In genomic region chr6:28658475-28659249, GRCh38 we compare ENCODE assay signal across 1 cellular context.
TF ChIP-seq lines count a peak whose summit lies in the region.

No MANE protein-coding gene starts in this region.

TF ChIP-seq in HEK293, 187 proteins besides CTCF, POLR2A, EP300 and RAD21 (continued from another document):
- 0 out of 2 replicates have a peak, but pooled peaks have one; percentile 42 for TF ChIP-seq PRDM10 (tag by site-specific recombination; IDR thresholded peaks at IDR 0.05)
- no peak for TF ChIP-seq BCL6B (tag by site-specific recombination; IDR thresholded peaks at IDR 0.05)
- TF ChIP-seq ZNF707 (tag by site-specific recombination; IDR thresholded peaks at IDR 0.05): no peak
- no peak for TF ChIP-seq KLF1 (tag by site-specific recombination; IDR thresholded peaks at IDR 0.05)
- no peak for TF ChIP-seq ZFP41 (tag by site-specific recombination; IDR thresholded peaks at IDR 0.05; ENCODE audit: borderline replicate concordance)
- no peak for TF ChIP-seq ZNF701 (tag by site-specific recombination; IDR thresholded peaks at IDR 0.05)
- TF ChIP-seq HOXD13 (CRISPR knock-in tag; IDR thresholded peaks at IDR 0.05; ENCODE audit: borderline replicate concordance): no peak
- no peak for TF ChIP-seq RBAK (tag by site-specific recombination; IDR thresholded peaks at IDR 0.05)
- TF ChIP-seq ZNF133 (tag by site-specific recombination; IDR thresholded peaks at IDR 0.05): no peak
- TF ChIP-seq ZNF518A (tag by site-specific recombination; conservative IDR thresholded peaks at IDR 0.05; ENCODE audit: low read depth): peak; percentile 4; the same call in 1 of the 2 replicates
- TF ChIP-seq ELK4 (IDR thresholded peaks at IDR 0.05; ENCODE audit: borderline replicate concordance, low read depth, low read length): no peak
- TF ChIP-seq ZNF645 (tag by site-specific recombination; IDR thresholded peaks at IDR 0.05): no peak
- TF ChIP-seq ZNF624 (tag by site-specific recombination; IDR thresholded peaks at IDR 0.05): no peak
- 0 out of 2 replicates have a peak, but pooled peaks have one; percentile 1 for TF ChIP-seq ZNF513 (tag by site-specific recombination; IDR thresholded peaks at IDR 0.05)
- peak; percentile 96 for TF ChIP-seq ZBTB17 (tag by site-specific recombination; IDR thresholded peaks at IDR 0.05)
